ENCODE assay signal across 19 cellular contexts in the genomic region with DNA sequence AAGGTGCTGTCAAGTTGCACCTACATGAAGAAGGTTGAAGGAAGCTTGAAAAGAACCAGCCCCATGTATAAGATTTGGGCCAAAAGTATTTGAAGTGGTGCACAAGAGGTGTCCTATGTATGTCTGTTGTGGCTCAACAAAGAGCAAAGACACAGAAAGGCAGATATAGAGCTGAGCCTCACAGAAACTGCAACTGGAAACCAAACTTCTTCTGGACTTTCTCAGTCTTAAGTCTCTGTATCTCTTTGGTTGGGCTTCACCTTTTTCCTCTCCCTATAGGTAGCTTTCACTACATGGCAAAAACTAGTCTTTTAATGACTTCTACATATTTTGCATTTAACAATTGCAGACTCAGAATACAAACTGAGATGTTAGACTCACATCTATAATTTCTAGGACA. TPM values are rescaled to one million over a fixed set of nuclear protein-coding genes. Genes with fewer than 3 reads are reported as not detected.
A peak's percentile ranks its signal among the peaks of the same experiment; 100 is the strongest.
DNase-seq lines count a peak whose midpoint lies in the region; ATAC-seq, FAIRE-seq and TF ChIP-seq lines count a peak whose summit lies in the region.
"Had no signal": no experiment of that assay in that cellular context is flagged by ENCODE, and none has a peak within 500 bp of the region (broad histone marks: within the 10 kb centered on the region; RNA-seq: fewer than 3 reads in every experiment).

No MANE protein-coding gene starts in this region.

- no peaks in the 10 kb centered on the region for H3K27me3 Mint-ChIP-seq in activated naive CD8-positive, alpha-beta T cell treated with anti-CD3 and anti-CD28 coated beads, Interleukin-2, amount 50 U/mL, for 24 hours

- no peak for TF ChIP-seq CTCF in GM12878 (IDR thresholded peaks at IDR 0.05 in 2 of 3, conservative IDR thresholded peaks at IDR 0.05 in 1 of 3; ENCODE audit: control insufficient read depth in 2 of 3, extremely low read depth in 1 of 3, insufficient read depth in 1 of 3, low read depth in 3 of 3, low read length in 3 of 3)

- H2AFZ ChIP-seq in GM12878 (ENCODE audit: control insufficient read depth, low read depth, low read length) = no peak overlapping the region
- H2AFZ ChIP-seq: PC-9 had no signal

- no peak overlapping the region for H3K4me3 ChIP-seq in GM12878
- H3K4me3 ChIP-seq: PC-9 had no signal

- H4K20me1 ChIP-seq in GM12878 (ENCODE audit: control insufficient read depth, insufficient read depth) = no peaks in the 10 kb centered on the region

- TF ChIP-seq RAD21 in GM12878 (IDR thresholded peaks at IDR 0.05; ENCODE audit: insufficient read depth, low read depth, low read length) = no peak

- H3K4me2 ChIP-seq in GM12878 (ENCODE audit: control insufficient read depth, insufficient read depth) = no peak overlapping the region
- H3K4me2 ChIP-seq: KMS-11, PC-9 had no signal

- H3K9me3 ChIP-seq in GM12878 (replicated peaks; ENCODE audit: control insufficient read depth, insufficient read depth, low read length) = no peaks in the 10 kb centered on the region

- DNase-seq in GM12878 (ENCODE audit: low read depth, low spot score) (no peak), NCI-H2029 treated with DMSO at 0.1 percent for 48 hours (lab: John Stamatoyannopoulos, UW) (no peak), epidermal melanocyte (ENCODE audit: insufficient read length, low spot score) (no peak)
- no peak for DNase-seq in activated naive CD8-positive, alpha-beta T cell treated with anti-CD3 and anti-CD28 coated beads, Interleukin-2, amount 50 U/mL, for 24 hours
- DNase-seq: ACHN, C1 segment of cervical spinal cord, DMS79, NCI-H1417 treated with DMSO at 0.1 percent for 48 hours, NCI-H187 treated with DMSO at 0.1 percent for 48 hours, NCI-H526, PC-9, SIG-M5 had no signal

- no peak overlapping the region for H3K4me3 Mint-ChIP-seq in activated naive CD8-positive, alpha-beta T cell treated with anti-CD3 and anti-CD28 coated beads, Interleukin-2, amount 50 U/mL, for 24 hours

- peaks cover 5% of the 10 kb centered on the region for H3K9me3 Mint-ChIP-seq in activated naive CD8-positive, alpha-beta T cell treated with anti-CD3 and anti-CD28 coated beads, Interleukin-2, amount 50 U/mL, for 24 hours

- no peaks in the 10 kb centered on the region for H3K79me2 ChIP-seq in GM12878 (ENCODE audit: control insufficient read depth, insufficient read depth, low read length)

- RAD21 ChIA-PET in GM12878 (lab: Charles Lee; ENCODE audit: unreplicated experiment) = interaction anchor here (0.6 kb wide), 1 partner anchor 14 kb away, joined by 3 read pairs; no protein-coding TSS in a partner anchor

- H3K27ac Mint-ChIP-seq in activated naive CD8-positive, alpha-beta T cell treated with anti-CD3 and anti-CD28 coated beads, Interleukin-2, amount 50 U/mL, for 24 hours = no peak overlapping the region

- ATAC-seq in GM19025 (IDR thresholded peaks at IDR 0.05; ENCODE audit: low read depth, unreplicated experiment) (peak; percentile 59), GM21526 (IDR thresholded peaks at IDR 0.05; ENCODE audit: low FRiP score, unreplicated experiment) (peak; percentile 45), HG03025 (IDR thresholded peaks at IDR 0.05; ENCODE audit: low FRiP score, unreplicated experiment) (peak; percentile 88), GM12878 (peak; percentile 61)
- ATAC-seq in activated naive CD8-positive, alpha-beta T cell treated with anti-CD3 and anti-CD28 coated beads, Interleukin-2, amount 50 U/mL, for 24 hours = no peak

- CTCF ChIA-PET in GM12878 (lab: Yijun Ruan, JAX) = no interaction called here

- BruUV-seq in GM12878 (replicated peaks; lab: Mats Ljungman, UMichigan) = no TSS peak

- no peaks in the 10 kb centered on the region for H3K27me3 ChIP-seq in GM12878 (replicated peaks in 1 of 2; ENCODE audit: control insufficient read depth in 2 of 2, insufficient read depth in 2 of 2, low read length in 1 of 2)

- H3K4me1 ChIP-seq in GM12878 (ENCODE audit: control insufficient read depth, insufficient read depth, low read length) = no peaks in the 10 kb centered on the region

- POLR2A ChIA-PET in GM12878 (lab: Charles Lee) = interaction anchor here (1.3 to 2.1 kb wide), 2 partner anchors 8 to 16 kb away, joined by 3 to 8 read pairs; a partner anchor contains a TSS

- in situ Hi-C loops in GM12878 (cut with MboI) = no loop called here

- SMC1A ChIA-PET in GM12878 (lab: Charles Lee; ENCODE audit: uncharacterized antibody, unreplicated experiment) = interaction anchor here (0.8 to 1.0 kb wide), 2 partner anchors 43 to 225 kb away, joined by 3 read pairs; no protein-coding TSS in a partner anchor

- FAIRE-seq in GM12878 (lab: Jason Lieb, UNC) = no peak
- FAIRE-seq: D721Med had no signal

- no peak overlapping the region for H3K27ac ChIP-seq in GM12878 (ENCODE audit: control insufficient read depth, insufficient read depth)
- H3K27ac ChIP-seq: HL-60, KMS-11, PC-9, RWPE1 had no signal

- peaks cover 8% of the 10 kb centered on the region for H3K4me1 Mint-ChIP-seq in activated naive CD8-positive, alpha-beta T cell treated with anti-CD3 and anti-CD28 coated beads, Interleukin-2, amount 50 U/mL, for 24 hours

- H3K36me3 ChIP-seq in GM12878 (ENCODE audit: control insufficient read depth in 2 of 2, insufficient read depth in 2 of 2, low read length in 1 of 2) = no peaks in the 10 kb centered on the region

- H3K9ac ChIP-seq in GM12878 (ENCODE audit: control insufficient read depth, insufficient read depth, low read length) = no peak overlapping the region
- H3K9ac ChIP-seq: KMS-11 had no signal

- TF ChIP-seq EP300 in GM12878 (IDR thresholded peaks at IDR 0.05; ENCODE audit: borderline replicate concordance in 1 of 2, control insufficient read depth in 1 of 2, low read depth in 2 of 2, low read length in 2 of 2) = no peak

- H3K36me3 Mint-ChIP-seq in activated naive CD8-positive, alpha-beta T cell treated with anti-CD3 and anti-CD28 coated beads, Interleukin-2, amount 50 U/mL, for 24 hours (ENCODE audit: low read depth) = no peaks in the 10 kb centered on the region

- no peak for TF ChIP-seq POLR2A in GM12878 (IDR thresholded peaks at IDR 0.05; ENCODE audit: low read depth, low read length)

- intact Hi-C loops in GM12878 (cut with micrococcal nuclease; ENCODE audit: unreplicated experiment) = no loop called here

TF ChIP-seq in GM12878, 131 proteins besides CTCF, POLR2A, EP300 and RAD21 (continues in another document):
- TF ChIP-seq, protein P1, sequence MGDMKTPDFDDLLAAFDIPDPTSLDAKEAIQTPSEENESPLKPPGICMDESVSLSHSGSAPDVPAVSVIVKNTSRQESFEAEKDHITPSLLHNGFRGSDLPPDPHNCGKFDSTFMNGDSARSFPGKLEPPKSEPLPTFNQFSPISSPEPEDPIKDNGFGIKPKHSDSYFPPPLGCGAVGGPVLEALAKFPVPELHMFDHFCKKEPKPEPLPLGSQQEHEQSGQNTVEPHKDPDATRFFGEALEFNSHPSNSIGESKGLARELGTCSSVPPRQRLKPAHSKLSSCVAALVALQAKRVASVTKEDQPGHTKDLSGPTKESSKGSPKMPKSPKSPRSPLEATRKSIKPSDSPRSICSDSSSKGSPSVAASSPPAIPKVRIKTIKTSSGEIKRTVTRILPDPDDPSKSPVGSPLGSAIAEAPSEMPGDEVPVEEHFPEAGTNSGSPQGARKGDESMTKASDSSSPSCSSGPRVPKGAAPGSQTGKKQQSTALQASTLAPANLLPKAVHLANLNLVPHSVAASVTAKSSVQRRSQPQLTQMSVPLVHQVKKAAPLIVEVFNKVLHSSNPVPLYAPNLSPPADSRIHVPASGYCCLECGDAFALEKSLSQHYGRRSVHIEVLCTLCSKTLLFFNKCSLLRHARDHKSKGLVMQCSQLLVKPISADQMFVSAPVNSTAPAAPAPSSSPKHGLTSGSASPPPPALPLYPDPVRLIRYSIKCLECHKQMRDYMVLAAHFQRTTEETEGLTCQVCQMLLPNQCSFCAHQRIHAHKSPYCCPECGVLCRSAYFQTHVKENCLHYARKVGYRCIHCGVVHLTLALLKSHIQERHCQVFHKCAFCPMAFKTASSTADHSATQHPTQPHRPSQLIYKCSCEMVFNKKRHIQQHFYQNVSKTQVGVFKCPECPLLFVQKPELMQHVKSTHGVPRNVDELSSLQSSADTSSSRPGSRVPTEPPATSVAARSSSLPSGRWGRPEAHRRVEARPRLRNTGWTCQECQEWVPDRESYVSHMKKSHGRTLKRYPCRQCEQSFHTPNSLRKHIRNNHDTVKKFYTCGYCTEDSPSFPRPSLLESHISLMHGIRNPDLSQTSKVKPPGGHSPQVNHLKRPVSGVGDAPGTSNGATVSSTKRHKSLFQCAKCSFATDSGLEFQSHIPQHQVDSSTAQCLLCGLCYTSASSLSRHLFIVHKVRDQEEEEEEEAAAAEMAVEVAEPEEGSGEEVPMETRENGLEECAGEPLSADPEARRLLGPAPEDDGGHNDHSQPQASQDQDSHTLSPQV (IDR thresholded peaks at IDR 0.05) = no peak
- no peak for TF ChIP-seq CBFB (IDR thresholded peaks at IDR 0.05; ENCODE audit: low read depth)

RNA-seq across cellular contexts. Expression of a gene that starts 8.8 kb away (rescaled TPM):
- total RNA-seq in GM12878 (2013; cell fraction: nucleolus; rRNA removed) = 59.0 and 65.7 TPM in 2 replicates
- total RNA-seq in GM12878 (2014; rRNA removed) (12.3 and 13.8 TPM in 2 replicates), GM12878 (2014; rRNA removed; fragmentation: Illumina TruSeq; extraction: Trizol) (15.9 and 16.2 TPM in 2 replicates), GM12878 (2021) (22.9 and 27.1 TPM in 2 replicates)
- polyA plus RNA-seq in GM12878 (2011; ENCODE audit: low read depth) = 13.4 TPM
- polyA plus RNA-seq in GM12878 (2011; rRNA removed) (84.3 and 148 TPM in 2 replicates), GM12878 (2014; fragmentation: Illumina TruSeq; extraction: Trizol) (13.0 and 16.3 TPM in 2 replicates), GM12878 (2014; fragmentation: Nextera tagmentation; extraction: Ambion mirVana) (10 to 100 TPM; 26.9 to 41.2 TPM), GM12878 (2014; rRNA removed) (31.4 and 32.6 TPM in 2 replicates), GM12878 (2016; fragmentation: Nextera tagmentation; extraction: Ambion mirVana) (100 to 1,000 TPM in 1 of 2 experiments, 10 to 100 TPM in 1; 94.4 to 118 TPM)
- 25.1 and 25.6 TPM in 2 replicates for polyA plus RNA-seq in GM12878 (2011; cell fraction: cytosol; rRNA removed)
- 38.7 and 50.8 TPM in 2 replicates for polyA plus RNA-seq in GM12878 (2011; cell fraction: nucleus; rRNA removed)
- polyA plus RNA-seq in GM12878 (2012) = 24.4 and 28.2 TPM in 2 replicates
- 13.3 and 15.8 TPM in 2 replicates for polyA minus RNA-seq in GM12878 (2011; rRNA and poly(A)+ RNA removed)
- polyA minus RNA-seq in GM12878 (2011; cell fraction: cytosol; rRNA and poly(A)+ RNA removed) = 10.4 and 23.9 TPM in 2 replicates
- polyA minus RNA-seq in GM12878 (2011; cell fraction: nucleus; rRNA and poly(A)+ RNA removed) = 52.2 and 85.2 TPM in 2 replicates
